ENCODE assay signal across 17 cellular contexts in the genomic region with DNA sequence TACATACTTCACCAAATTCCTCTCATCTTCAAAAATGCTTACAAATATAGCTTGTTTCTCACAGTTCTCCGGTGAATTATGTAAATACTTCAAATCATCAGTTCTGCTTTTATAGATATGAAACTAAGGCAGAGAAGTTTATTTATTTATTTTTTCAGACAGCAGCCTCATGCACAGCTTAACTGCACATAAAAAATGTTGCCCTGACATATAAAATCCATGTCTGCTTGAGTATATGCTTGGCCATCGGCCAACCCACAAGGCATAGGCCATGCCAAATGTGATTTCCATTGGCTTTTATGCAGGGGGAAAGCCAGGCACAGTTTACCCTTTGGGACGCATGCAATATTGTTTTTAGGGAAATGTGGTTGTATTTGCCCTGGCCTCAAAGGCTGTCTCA. TPM values are rescaled to one million over a fixed set of nuclear protein-coding genes. Genes with fewer than 3 reads are reported as not detected.
DNase-seq lines count a peak whose midpoint lies in the region; ATAC-seq and TF ChIP-seq lines count a peak whose summit lies in the region.
"Had no signal": no experiment of that assay in that cellular context is flagged by ENCODE, and none has a peak within 500 bp of the region (broad histone marks: within the 10 kb centered on the region; RNA-seq: fewer than 3 reads in every experiment).

No MANE protein-coding gene starts in this region.

- H3K27ac ChIP-seq in VCaP = peak overlapping the region; percentile 18; the same call in 1 of the 2 replicates
- H3K27ac ChIP-seq: heart right ventricle, testis had no signal

- peak; percentile 15 for DNase-seq in AG20443 (ENCODE audit: low spot score)
- DNase-seq in HS-27A (ENCODE audit: low read depth) = peak; percentile 12
- peak in 1 of 2 donors; percentile 16 for DNase-seq in left colon
- DNase-seq in SK-N-DZ (ENCODE audit: low spot score) = no peak
- DNase-seq in NK-92 (lab: John Stamatoyannopoulos, UW; ENCODE audit: unreplicated experiment) = no peak
- DNase-seq in retina = no peak
- DNase-seq in activated CD4-positive, CD25-positive, alpha-beta regulatory T cell treated with anti-CD3 and anti-CD28 coated beads, Interleukin-2, amount 50 U/mL, for 72 hours = no peak
- DNase-seq: activated CD4-positive, CD25-positive, alpha-beta regulatory T cell; activated CD8-positive, alpha-beta memory T cell treated with anti-CD3 and anti-CD28 coated beads, Interleukin-2, amount 50 U/mL, for 4 hours; BE2C; heart right ventricle; Kasumi-1; NCI-H2171 treated with DMSO at 0.1 percent for 48 hours; posterior cingulate gyrus; testis had no signal

- peak; percentile 42 for ATAC-seq in left colon
- ATAC-seq: HCT116, heart right ventricle had no signal

- TF ChIP-seq CTCF in VCaP (conservative IDR thresholded peaks at IDR 0.05) = no peak

- intact Hi-C loops in left colon (cut with DNase I, micrococcal nuclease) = no loop called here

RNA-seq across cellular contexts. Expression of a gene that starts 57.3 kb away (rescaled TPM):
- 10 to 100 TPM; 50.3 to 54.4 TPM for total RNA-seq in left colon
- 3.9 and 4.8 TPM in 2 replicates for polyA plus RNA-seq in SK-N-DZ (2014; cell fraction: cytosol; rRNA removed)
- polyA plus RNA-seq in SK-N-DZ (2014; cell fraction: nucleus; rRNA removed) = 2.4 and 2.6 TPM in 2 replicates

Comparison
In these comparisons a context has a peak if more than half of its experiments do, and no peak if none do; other contexts are left out.
1. DNase-seq: peak in AG20443 (single experiment) and HS-27A (single experiment); none in SK-N-DZ (single experiment), NK-92 (single experiment), retina (single experiment) and activated CD4-positive, CD25-positive, alpha-beta regulatory T cell treated with anti-CD3 and anti-CD28 coated beads, Interleukin-2, amount 50 U/mL, for 72 hours (single experiment).